Comparison of ENCODE assay signal across 8 cellular contexts in the genomic region with DNA sequence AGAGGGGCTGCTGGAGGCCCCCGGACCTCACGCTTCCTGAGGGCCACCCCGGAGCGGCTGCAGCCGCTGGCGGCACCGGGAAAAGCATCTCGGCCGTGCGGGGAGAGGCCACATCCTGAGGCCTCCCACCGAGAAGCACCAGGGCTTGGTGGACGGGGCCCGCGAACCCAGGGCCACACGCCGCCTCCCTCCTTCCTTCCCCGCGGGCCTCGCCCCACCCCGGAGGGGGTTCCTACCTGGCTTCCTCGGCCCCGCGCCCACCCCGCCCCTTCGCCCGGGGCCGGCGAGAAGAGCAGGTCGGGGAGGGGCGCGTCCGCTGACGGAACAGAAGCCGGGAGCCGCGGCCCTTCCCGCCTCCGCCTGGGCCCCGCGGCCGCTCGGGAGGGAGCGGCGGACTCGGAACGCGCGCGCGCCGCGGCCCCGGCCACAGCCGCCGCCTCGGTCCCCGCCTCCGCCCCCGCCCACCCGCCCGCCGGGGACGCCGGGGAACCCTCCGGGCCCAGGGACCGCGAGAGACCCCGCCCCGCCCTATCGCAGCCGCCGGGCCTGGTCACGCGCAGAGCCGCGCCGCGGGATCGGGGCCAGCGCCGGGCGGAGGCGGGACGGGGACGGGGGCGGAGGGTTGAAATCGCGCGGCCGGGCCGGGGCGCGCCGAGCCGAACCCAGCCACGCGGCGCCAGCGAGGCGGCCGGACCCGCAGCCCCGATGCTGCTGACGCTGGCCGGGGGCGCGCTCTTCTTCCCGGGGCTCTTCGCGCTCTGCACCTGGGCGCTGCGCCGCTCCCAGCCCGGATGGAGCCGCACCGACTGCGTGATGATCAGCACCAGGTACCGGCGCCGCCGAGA. TPM values are rescaled to one million over a fixed set of nuclear protein-coding genes. Genes with fewer than 3 reads are reported as not detected.
DNase-seq lines count a peak whose midpoint lies in the region; ATAC-seq, FAIRE-seq and TF ChIP-seq lines count a peak whose summit lies in the region.

TSS of gene TLCD3A (plus strand) at position 654 of the 845 bp plus-strand sequence. CDS start at position 706, 52 bp downstream.

- no peak for TF ChIP-seq CTCF in neural crest cell (conservative IDR thresholded peaks at IDR 0.05)

- H3K9me3 Mint-ChIP-seq in activated naive CD4-positive, alpha-beta T cell treated with anti-CD3 and anti-CD28 coated beads, Interleukin-2, amount 10 ng/mL, durations not matched to agents 7 days and 5 days: no peaks in the 10 kb centered on the region
- H3K9me3 Mint-ChIP-seq in neural crest cell: no peaks in the 10 kb centered on the region

- peak within 1 kb of the TSS; percentile 85 for H3K4me3 Mint-ChIP-seq in activated naive CD4-positive, alpha-beta T cell treated with anti-CD3 and anti-CD28 coated beads, Interleukin-2, amount 10 ng/mL, durations not matched to agents 7 days and 5 days
- peak within 1 kb of the TSS; percentile 98 for H3K4me3 Mint-ChIP-seq in neural crest cell

- CTCF ChIA-PET in activated naive CD4-positive, alpha-beta T cell treated with anti-CD3 and anti-CD28 coated beads, Interleukin-2, amount 10 ng/mL, durations not matched to agents 7 days and 5 days (lab: Charles Lee): no interaction called here

- peaks cover 22% of the 10 kb centered on the region for H3K4me1 Mint-ChIP-seq in activated naive CD4-positive, alpha-beta T cell treated with anti-CD3 and anti-CD28 coated beads, Interleukin-2, amount 10 ng/mL, durations not matched to agents 7 days and 5 days
- peaks cover 29% of the 10 kb centered on the region for H3K4me1 Mint-ChIP-seq in neural crest cell

- H3K27me3 Mint-ChIP-seq in activated naive CD4-positive, alpha-beta T cell treated with anti-CD3 and anti-CD28 coated beads, Interleukin-2, amount 10 ng/mL, durations not matched to agents 7 days and 5 days: peaks cover 29% of the 10 kb centered on the region
- H3K27me3 Mint-ChIP-seq in neural crest cell (ENCODE audit: low read depth): peaks cover 22% of the 10 kb centered on the region

- FAIRE-seq in RCC 7860 (lab: Jason Lieb, UNC) (no peak), urothelium cell line (lab: Jason Lieb, UNC) (no peak)

- peak within 1 kb of the TSS; percentile 77 for H3K27ac Mint-ChIP-seq in activated naive CD4-positive, alpha-beta T cell treated with anti-CD3 and anti-CD28 coated beads, Interleukin-2, amount 10 ng/mL, durations not matched to agents 7 days and 5 days
- peak within 1 kb of the TSS; percentile 57 for H3K27ac Mint-ChIP-seq in neural crest cell (ENCODE audit: unreplicated experiment)

- H3K36me3 Mint-ChIP-seq in activated naive CD4-positive, alpha-beta T cell treated with anti-CD3 and anti-CD28 coated beads, Interleukin-2, amount 10 ng/mL, durations not matched to agents 7 days and 5 days: peaks cover 26% of the 10 kb centered on the region
- peaks cover 17% of the 10 kb centered on the region for H3K36me3 Mint-ChIP-seq in neural crest cell (ENCODE audit: low read depth)

- DNase-seq in NCI-H1694 treated with DMSO at 0.1 percent for 48 hours (lab: John Stamatoyannopoulos, UW) (peak; percentile 18), NCI-H1694 (lab: John Stamatoyannopoulos, UW) (no peak), RCC 7860 (ENCODE audit: low spot score) (peak; percentile 27), foreskin melanocyte (peak; percentile 15), neural crest cell (ENCODE audit: low read depth, low spot score) (peak; percentile 48), urothelium cell line (ENCODE audit: low spot score) (peak; percentile 71)
- peak; percentile 74 for DNase-seq in activated naive CD4-positive, alpha-beta T cell treated with anti-CD3 and anti-CD28 coated beads, Interleukin-2, amount 10 ng/mL, durations not matched to agents 7 days and 5 days

- ATAC-seq in HG02970 (IDR thresholded peaks at IDR 0.05; ENCODE audit: low FRiP score, unreplicated experiment): peak; percentile 47

RNA-seq across cellular contexts. Expression of gene TLCD3A, which starts in this region (rescaled TPM):
- total RNA-seq in neural crest cell: 20.9 and 22.5 TPM in 2 replicates
